1 cellular context compared by ENCODE assay signal in the genomic region with DNA sequence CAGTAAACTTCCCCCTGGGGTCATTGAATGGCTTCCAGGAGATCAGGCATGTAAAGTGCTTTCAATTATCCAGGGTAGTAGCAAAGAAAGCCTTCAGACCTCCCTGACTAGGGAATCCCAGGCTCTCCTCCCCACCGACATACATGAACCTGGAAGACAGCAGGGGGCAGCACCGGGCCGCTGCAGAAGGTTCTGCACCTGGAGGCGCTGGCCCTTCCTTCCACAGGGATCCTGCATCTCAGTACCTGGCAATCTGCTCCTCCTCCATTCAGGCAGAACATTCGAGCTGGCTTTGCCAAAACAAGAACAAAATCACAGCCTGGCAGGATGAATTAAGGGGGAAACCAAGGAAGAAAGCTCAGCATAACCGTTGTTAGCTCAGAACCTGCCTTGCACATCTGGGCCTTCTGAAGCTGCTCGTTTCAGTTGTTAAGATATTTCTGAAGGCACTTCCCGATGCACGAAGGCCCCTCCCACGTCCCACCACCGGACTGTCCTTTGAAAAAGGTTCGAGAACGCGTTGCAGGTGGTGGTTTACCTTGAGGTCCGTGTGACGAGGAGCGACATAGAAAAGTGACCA.
TF ChIP-seq lines count a peak whose summit lies in the region.

No MANE protein-coding gene starts in this region.

TF ChIP-seq in GM23338, 12 proteins besides CTCF, POLR2A, EP300 and RAD21 (continued from another document):
- TF ChIP-seq, protein P1, sequence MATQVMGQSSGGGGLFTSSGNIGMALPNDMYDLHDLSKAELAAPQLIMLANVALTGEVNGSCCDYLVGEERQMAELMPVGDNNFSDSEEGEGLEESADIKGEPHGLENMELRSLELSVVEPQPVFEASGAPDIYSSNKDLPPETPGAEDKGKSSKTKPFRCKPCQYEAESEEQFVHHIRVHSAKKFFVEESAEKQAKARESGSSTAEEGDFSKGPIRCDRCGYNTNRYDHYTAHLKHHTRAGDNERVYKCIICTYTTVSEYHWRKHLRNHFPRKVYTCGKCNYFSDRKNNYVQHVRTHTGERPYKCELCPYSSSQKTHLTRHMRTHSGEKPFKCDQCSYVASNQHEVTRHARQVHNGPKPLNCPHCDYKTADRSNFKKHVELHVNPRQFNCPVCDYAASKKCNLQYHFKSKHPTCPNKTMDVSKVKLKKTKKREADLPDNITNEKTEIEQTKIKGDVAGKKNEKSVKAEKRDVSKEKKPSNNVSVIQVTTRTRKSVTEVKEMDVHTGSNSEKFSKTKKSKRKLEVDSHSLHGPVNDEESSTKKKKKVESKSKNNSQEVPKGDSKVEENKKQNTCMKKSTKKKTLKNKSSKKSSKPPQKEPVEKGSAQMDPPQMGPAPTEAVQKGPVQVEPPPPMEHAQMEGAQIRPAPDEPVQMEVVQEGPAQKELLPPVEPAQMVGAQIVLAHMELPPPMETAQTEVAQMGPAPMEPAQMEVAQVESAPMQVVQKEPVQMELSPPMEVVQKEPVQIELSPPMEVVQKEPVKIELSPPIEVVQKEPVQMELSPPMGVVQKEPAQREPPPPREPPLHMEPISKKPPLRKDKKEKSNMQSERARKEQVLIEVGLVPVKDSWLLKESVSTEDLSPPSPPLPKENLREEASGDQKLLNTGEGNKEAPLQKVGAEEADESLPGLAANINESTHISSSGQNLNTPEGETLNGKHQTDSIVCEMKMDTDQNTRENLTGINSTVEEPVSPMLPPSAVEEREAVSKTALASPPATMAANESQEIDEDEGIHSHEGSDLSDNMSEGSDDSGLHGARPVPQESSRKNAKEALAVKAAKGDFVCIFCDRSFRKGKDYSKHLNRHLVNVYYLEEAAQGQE (IDR thresholded peaks at IDR 0.05; ENCODE audit: unreplicated experiment), result no peak
